Comparison of ENCODE assay signal across 1 cellular context in genomic region chr20:34098570-34098969, GRCh38.
TF ChIP-seq lines count a peak whose summit lies in the region.

No MANE protein-coding gene starts in this region.

TF ChIP-seq in HepG2, 621 proteins besides CTCF, POLR2A, EP300 and RAD21 (continued from another document):
- TF ChIP-seq PAF1 (CRISPR knock-in tag; IDR thresholded peaks at IDR 0.05) (peak; percentile 76; the same call in 1 of the 2 replicates), TRIM24 (CRISPR knock-in tag; IDR thresholded peaks at IDR 0.05) (no peak), ZNF343 (CRISPR knock-in tag; IDR thresholded peaks at IDR 0.05) (no peak), RBM22 (optimal IDR thresholded peaks at IDR 0.05; ENCODE audit: low read length) (peak; percentile 72)
